In genomic region chr7:55131421-55131929, GRCh38 we compare ENCODE assay signal across 15 cellular contexts.
A peak's percentile ranks its signal among the peaks of the same experiment; 100 is the strongest.
DNase-seq lines count a peak whose midpoint lies in the region; ATAC-seq and TF ChIP-seq lines count a peak whose summit lies in the region.
"Had no signal": no experiment of that assay in that cellular context is flagged by ENCODE, and none has a peak within 500 bp of the region (broad histone marks: within the 10 kb centered on the region; RNA-seq: fewer than 3 reads in every experiment).

No MANE protein-coding gene starts in this region.

- H3K9ac ChIP-seq in IMR-90 (ENCODE audit: low read depth, low read length) (peak overlapping the region; percentile 45), colonic mucosa (ENCODE audit: low read depth in 2 of 2, low read length in 2 of 2) (peak overlapping the region in 1 of 2 donors; percentile 67)

- peak; percentile 47 for DNase-seq in IMR-90
- DNase-seq in colonic mucosa: no peak
- DNase-seq in lower lobe of right lung: no peak
- DNase-seq in stomach: no peak
- no peak for DNase-seq in occipital lobe (lab: John Stamatoyannopoulos, UW)
- DNase-seq in GM10266 (ENCODE audit: extremely low spot score): no peak
- no peak for DNase-seq in activated CD8-positive, alpha-beta memory T cell treated with anti-CD3 and anti-CD28 coated beads for 24 hours
- DNase-seq in mucosa of gallbladder (ENCODE audit: low spot score): no peak
- DNase-seq: activated CD4-positive, alpha-beta T cell treated with anti-CD3 and anti-CD28 coated beads for 48 hours; activated effector memory CD4-positive, alpha-beta T cell treated with anti-CD3 and anti-CD28 coated beads, Interleukin-2, amount 50 U/mL, for 16 hours; CD4-positive, CD25-positive, alpha-beta regulatory T cell; central memory CD4-positive, alpha-beta T cell; NCI-H1048; NCI-H69; small intestine had no signal

- ATAC-seq in IMR-90 (ENCODE audit: low read depth) (no peak), lower lobe of right lung (no peak)

- no peaks in the 10 kb centered on the region for H4K20me1 ChIP-seq in IMR-90 (ENCODE audit: insufficient read depth, low read length)

- peak overlapping the region; percentile 94 for H3K4ac ChIP-seq in IMR-90 (ENCODE audit: low read depth, low read length)

- peaks cover 16% of the 10 kb centered on the region for H3K9me1 ChIP-seq in IMR-90 (ENCODE audit: insufficient read depth, low read length)

- peaks cover 1% of the 10 kb centered on the region; the same call in 1 of the 2 replicates for H3K36me3 ChIP-seq in IMR-90 (ENCODE audit: control insufficient read depth, insufficient read depth, low read length)
- H3K36me3 ChIP-seq in colonic mucosa: no peaks in the 10 kb centered on the region
- no peaks in the 10 kb centered on the region for H3K36me3 ChIP-seq in lower lobe of right lung
- no peaks in the 10 kb centered on the region for H3K36me3 ChIP-seq in stomach

- H3K4me2 ChIP-seq in IMR-90 (ENCODE audit: low read depth, low read length): peak overlapping the region; percentile 14; the same call in 1 of the 2 replicates

- H2BK15ac ChIP-seq in IMR-90 (ENCODE audit: low read depth, low read length): peak overlapping the region; percentile 95

- H3K4me1 ChIP-seq in IMR-90 (ENCODE audit: control insufficient read depth, insufficient read depth, low read length) (peaks cover 49% of the 10 kb centered on the region), colonic mucosa (peaks cover 13% of the 10 kb centered on the region), lower lobe of right lung (peaks cover 84% of the 10 kb centered on the region), stomach (peaks cover 42 to 73% (median 58%) of the 10 kb centered on the region in 4 donors)

- H4K91ac ChIP-seq in IMR-90 (ENCODE audit: insufficient read depth, low read depth, low read length): peak overlapping the region; percentile 97

- H3K79me1 ChIP-seq in IMR-90 (ENCODE audit: low read depth in 1 of 2, low read length in 2 of 2): peaks cover 22 to 71% of the 10 kb centered on the region in 2 experiments

- H2AFZ ChIP-seq in IMR-90 (replicated peaks; ENCODE audit: low read length, poor library complexity): no peak overlapping the region

- H2BK120ac ChIP-seq in IMR-90 (ENCODE audit: low read depth, low read length): peak overlapping the region; percentile 96

- H3K4me3 ChIP-seq in IMR-90 (ENCODE audit: insufficient read depth, low read depth, low read length) (no peak overlapping the region), colonic mucosa (no peak overlapping the region), lower lobe of right lung (no peak overlapping the region), stomach (no peak overlapping the region)

- peak overlapping the region; percentile 54 to 92 for H4K8ac ChIP-seq in IMR-90 (ENCODE audit: low read depth in 2 of 2, low read length in 2 of 2)

- no peak for TF ChIP-seq RAD21 in IMR-90 (IDR thresholded peaks at IDR 0.05; ENCODE audit: low read length)

- H3K14ac ChIP-seq in IMR-90 (replicated peaks; ENCODE audit: low read depth, low read length): peak overlapping the region; percentile 92

- no CpG with 5 or more reads among the region's 14 CpGs for WGBS in IMR-90 (ENCODE audit: extremely low coverage in 2 of 2, insufficient read length in 1 of 2), 2 experiments
- WGBS in stomach, 5 donors: 71 to 87% (median 80%) methylated on average over 14 of the region's 14 CpGs

- peak overlapping the region; percentile 98 for H3K23ac ChIP-seq in IMR-90 (ENCODE audit: low read depth, low read length)

- POLR2A ChIA-PET in IMR-90 (lab: Charles Lee; ENCODE audit: unreplicated experiment): no interaction called here

- peak overlapping the region; percentile 87 for H3K56ac ChIP-seq in IMR-90 (ENCODE audit: extremely low read depth, insufficient read depth, low read length)

- peak overlapping the region; percentile 97 for H2BK5ac ChIP-seq in IMR-90 (ENCODE audit: low read depth, low read length, poor library complexity, severe bottlenecking)

- H3K9me3 ChIP-seq in IMR-90 (ENCODE audit: control insufficient read depth, insufficient read depth, low read length): no peaks in the 10 kb centered on the region
- no peaks in the 10 kb centered on the region for H3K9me3 ChIP-seq in colonic mucosa
- no peaks in the 10 kb centered on the region for H3K9me3 ChIP-seq in lower lobe of right lung
- H3K9me3 ChIP-seq in stomach: no peaks in the 10 kb centered on the region

- peak overlapping the region; percentile 78 for H3K18ac ChIP-seq in IMR-90 (ENCODE audit: low read depth, low read length)

- BruUV-seq in IMR-90 (replicated peaks; lab: Mats Ljungman, UMichigan): no TSS peak

- peak overlapping the region; percentile 99 for H2AK5ac ChIP-seq in IMR-90 (ENCODE audit: low read depth, low read length)

- TF ChIP-seq POLR2A in IMR-90 (IDR thresholded peaks at IDR 0.05; ENCODE audit: low read depth, low read length) (no peak; the same call in 1 of the 2 replicates), stomach (IDR thresholded peaks at IDR 0.05) (no peak)

- TF ChIP-seq CTCF in IMR-90 (conservative IDR thresholded peaks at IDR 0.05; ENCODE audit: low read depth, low read length) (no peak), colonic mucosa (IDR thresholded peaks at IDR 0.05) (no peak), lower lobe of right lung (IDR thresholded peaks at IDR 0.05) (no peak), stomach (IDR thresholded peaks at IDR 0.05) (no peak), GM10266 (IDR thresholded peaks at IDR 0.05; ENCODE audit: control insufficient read depth, insufficient read depth, low read depth, missing control alignments) (no peak)

- peak overlapping the region; percentile 99 for H3K27ac ChIP-seq in IMR-90 (ENCODE audit: insufficient read depth, low read length)
- peak overlapping the region; percentile 77 for H3K27ac ChIP-seq in colonic mucosa
- H3K27ac ChIP-seq in lower lobe of right lung: peak overlapping the region; percentile 70
- peak overlapping the region in 4 of 5 donors; percentile 83 to 88 (median 85) for H3K27ac ChIP-seq in stomach

- TF ChIP-seq EP300 in stomach (IDR thresholded peaks at IDR 0.05): no peak

- dilution Hi-C loops in IMR-90 (cut with HindIII; ENCODE audit: low sequenced_read_pairs, unreplicated experiment): no loop called here

- intact Hi-C loops in IMR-90 (cut with micrococcal nuclease) (loop anchor here (5.0 kb wide), 2 partner anchors 109 to 209 kb away; no protein-coding TSS in a partner anchor), colonic mucosa (cut with DNase I) (loop anchor here (10.0 kb wide), 1 partner anchor 107 kb away; no protein-coding TSS in a partner anchor), lower lobe of right lung (cut with DNase I) (no loop called here), stomach (cut with DNase I; ENCODE audit: low total_unique reads) (no loop called here)

- H2AK9ac ChIP-seq in IMR-90 (replicated peaks; ENCODE audit: low read depth, low read length, poor library complexity): peak overlapping the region; percentile 56

- in situ Hi-C loops in IMR-90 (cut with MboI; ENCODE audit: low sequenced_read_pairs): no loop called here

- H2BK20ac ChIP-seq in IMR-90 (ENCODE audit: low read depth, low read length): peak overlapping the region; percentile 94

- H3K27me3 ChIP-seq in IMR-90 (ENCODE audit: control insufficient read depth, insufficient read depth, low read length) (no peaks in the 10 kb centered on the region), colonic mucosa (no peaks in the 10 kb centered on the region), lower lobe of right lung (ENCODE audit: low read depth) (no peaks in the 10 kb centered on the region), stomach (no peaks in the 10 kb centered on the region)

- CTCF ChIA-PET in IMR-90 (lab: Yijun Ruan, JAX): interaction anchor here (1.4 kb wide), 1 partner anchor 124 kb away, joined by 3 read pairs; no protein-coding TSS in a partner anchor

- peak overlapping the region; percentile 96 for H4K5ac ChIP-seq in IMR-90 (ENCODE audit: low read depth, low read length)

TF ChIP-seq in IMR-90, 13 proteins besides CTCF, POLR2A, EP300 and RAD21:
- TF ChIP-seq RCOR1 (IDR thresholded peaks at IDR 0.05; ENCODE audit: insufficient replicate concordance, low read length) (no peak), BHLHE40 (IDR thresholded peaks at IDR 0.05; ENCODE audit: low read depth, low read length) (no peak), MAFK (IDR thresholded peaks at IDR 0.05; ENCODE audit: low read depth, low read length) (no peak), MXI1 (IDR thresholded peaks at IDR 0.05; ENCODE audit: borderline replicate concordance, low read depth, low read length) (no peak), ELK1 (IDR thresholded peaks at IDR 0.05; ENCODE audit: borderline replicate concordance, low read depth, low read length) (no peak), CEBPB (IDR thresholded peaks at IDR 0.05; ENCODE audit: low read depth, low read length) (no peak), CHD1 (IDR thresholded peaks at IDR 0.05; ENCODE audit: low read depth, low read length) (no peak), SMC3 (IDR thresholded peaks at IDR 0.05; ENCODE audit: low read depth, low read length) (no peak), FOS (IDR thresholded peaks at IDR 0.05; ENCODE audit: low read depth, low read length) (no peak), MAZ (IDR thresholded peaks at IDR 0.05; ENCODE audit: borderline replicate concordance, low read depth, low read length) (no peak), NFE2L2 (IDR thresholded peaks at IDR 0.05; ENCODE audit: low read depth, low read length) (no peak), RFX5 (IDR thresholded peaks at IDR 0.05; ENCODE audit: low read depth, low read length) (no peak)
- TF ChIP-seq, protein P1, sequence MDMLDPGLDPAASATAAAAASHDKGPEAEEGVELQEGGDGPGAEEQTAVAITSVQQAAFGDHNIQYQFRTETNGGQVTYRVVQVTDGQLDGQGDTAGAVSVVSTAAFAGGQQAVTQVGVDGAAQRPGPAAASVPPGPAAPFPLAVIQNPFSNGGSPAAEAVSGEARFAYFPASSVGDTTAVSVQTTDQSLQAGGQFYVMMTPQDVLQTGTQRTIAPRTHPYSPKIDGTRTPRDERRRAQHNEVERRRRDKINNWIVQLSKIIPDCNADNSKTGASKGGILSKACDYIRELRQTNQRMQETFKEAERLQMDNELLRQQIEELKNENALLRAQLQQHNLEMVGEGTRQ (IDR thresholded peaks at IDR 0.05; ENCODE audit: low read depth, low read length): no peak
TF ChIP-seq in IMR-90: peak in this region for 0.

Comparison
In these comparisons a context has a peak if more than half of its experiments do, and no peak if none do; other contexts are left out.
1. intact Hi-C loops: an anchor here in IMR-90 (5.0 kb wide) and colonic mucosa (10.0 kb wide); none called in lower lobe of right lung and stomach.